Comparison of ENCODE assay signal across 1 cellular context in genomic region chr3:13204177-13204581, GRCh38.
TF ChIP-seq lines count a peak whose summit lies in the region.

No MANE protein-coding gene starts in this region.

TF ChIP-seq in GM23338, 12 proteins besides CTCF, POLR2A, EP300 and RAD21:
- TF ChIP-seq EZH2 (IDR thresholded peaks at IDR 0.05; ENCODE audit: low read depth, unreplicated experiment) (no peak), EZH2phosphoT487 (IDR thresholded peaks at IDR 0.05; ENCODE audit: unreplicated experiment) (no peak), ZNF114 (CRISPR knock-in tag; IDR thresholded peaks at IDR 0.05) (no peak), STAT1 (IDR thresholded peaks at IDR 0.05; ENCODE audit: unreplicated experiment) (no peak), ZNF462 (CRISPR knock-in tag; IDR thresholded peaks at IDR 0.05) (no peak), NANOG (IDR thresholded peaks at IDR 0.05; ENCODE audit: borderline replicate concordance) (no peak), CREB1 (CRISPR knock-in tag; IDR thresholded peaks at IDR 0.05; ENCODE audit: low read depth) (no peak), JUNB (IDR thresholded peaks at IDR 0.05; ENCODE audit: unreplicated experiment) (no peak), REST (IDR thresholded peaks at IDR 0.05; ENCODE audit: unreplicated experiment) (no peak), ZNF331 (CRISPR knock-in tag; IDR thresholded peaks at IDR 0.05; ENCODE audit: low read depth) (no peak), POLR2AphosphoS5 (IDR thresholded peaks at IDR 0.05; ENCODE audit: low read depth) (no peak), ETS1 (IDR thresholded peaks at IDR 0.05) (no peak)
